In genomic region chr9:127224883-127225739, GRCh38 we compare ENCODE assay signal across 9 cellular contexts. TPM values are rescaled to one million over a fixed set of nuclear protein-coding genes. Genes with fewer than 3 reads are reported as not detected.
DNase-seq lines count a peak whose midpoint lies in the region; ATAC-seq and TF ChIP-seq lines count a peak whose summit lies in the region.
"Had no signal": no experiment of that assay in that cellular context is flagged by ENCODE, and none has a peak within 500 bp of the region (broad histone marks: within the 10 kb centered on the region; RNA-seq: fewer than 3 reads in every experiment).

No MANE protein-coding gene starts in this region.

- DNase-seq in NCI-H510A (lab: John Stamatoyannopoulos, UW) = peak; percentile 78
- peak; percentile 89 for DNase-seq in activated CD4-positive, alpha-beta T cell treated with anti-CD3 and anti-CD28 coated beads, Interleukin-2, amount 50 U/mL, for 1 hour
- DNase-seq in dedifferentiated amniotic fluid mesenchymal stem cell (ENCODE audit: extremely low spot score) = peak; percentile 90
- peak; percentile 96 to 98 for DNase-seq in left lung
- peak; percentile 93 for DNase-seq in stimulated activated CD4-positive, alpha-beta T cell treated with anti-CD3 and anti-CD28 coated beads, Interleukin-1b, Interleukin-23, amount 100 ng/mL, for 48 hours
- DNase-seq: DND-41 had no signal

- no peaks in the 10 kb centered on the region for H3K36me3 ChIP-seq in left lung

- peaks cover 0 to 11% of the 10 kb centered on the region in 2 donors for H3K4me1 ChIP-seq in left lung

- H3K4me3 ChIP-seq in left lung = peak overlapping the region; percentile 64 to 75

- H3K27ac ChIP-seq in 22Rv1 (peak overlapping the region; percentile 70), left lung (peak overlapping the region; percentile 62 to 68)

- peaks cover 0 to 25% of the 10 kb centered on the region in 2 donors for H3K27me3 ChIP-seq in left lung

- intact Hi-C loops in left lung (cut with DNase I) = no loop called here

- TF ChIP-seq CTCF in 22Rv1 (IDR thresholded peaks at IDR 0.05) (no peak), left lung (IDR thresholded peaks at IDR 0.05) (no peak)

- ATAC-seq in GM18907 (IDR thresholded peaks at IDR 0.05; ENCODE audit: unreplicated experiment) (peak; percentile 46), HG03175 (IDR thresholded peaks at IDR 0.05; ENCODE audit: unreplicated experiment) (peak; percentile 43), left lung (peak; percentile 93)

- H3K9me3 ChIP-seq in left lung = no peaks in the 10 kb centered on the region

RNA-seq across cellular contexts. Expression of gene GARNL3, which starts 39.5 kb away (rescaled TPM):
- total RNA-seq in left lung = 1 to 10 TPM; 7.4 to 8.0 TPM

Comparison
In these comparisons a context has a peak if more than half of its experiments do, and no peak if none do; other contexts are left out.
1. Peak in every context shown above with its lines: DNase-seq, ATAC-seq, H3K4me3 ChIP-seq and H3K27ac ChIP-seq.
2. ATAC-seq: peak in every context shown above with its lines; median percentile 93 in left lung; 46 in GM18907; 43 in HG03175.